ENCODE assay signal across 8 cellular contexts in the genomic region with DNA sequence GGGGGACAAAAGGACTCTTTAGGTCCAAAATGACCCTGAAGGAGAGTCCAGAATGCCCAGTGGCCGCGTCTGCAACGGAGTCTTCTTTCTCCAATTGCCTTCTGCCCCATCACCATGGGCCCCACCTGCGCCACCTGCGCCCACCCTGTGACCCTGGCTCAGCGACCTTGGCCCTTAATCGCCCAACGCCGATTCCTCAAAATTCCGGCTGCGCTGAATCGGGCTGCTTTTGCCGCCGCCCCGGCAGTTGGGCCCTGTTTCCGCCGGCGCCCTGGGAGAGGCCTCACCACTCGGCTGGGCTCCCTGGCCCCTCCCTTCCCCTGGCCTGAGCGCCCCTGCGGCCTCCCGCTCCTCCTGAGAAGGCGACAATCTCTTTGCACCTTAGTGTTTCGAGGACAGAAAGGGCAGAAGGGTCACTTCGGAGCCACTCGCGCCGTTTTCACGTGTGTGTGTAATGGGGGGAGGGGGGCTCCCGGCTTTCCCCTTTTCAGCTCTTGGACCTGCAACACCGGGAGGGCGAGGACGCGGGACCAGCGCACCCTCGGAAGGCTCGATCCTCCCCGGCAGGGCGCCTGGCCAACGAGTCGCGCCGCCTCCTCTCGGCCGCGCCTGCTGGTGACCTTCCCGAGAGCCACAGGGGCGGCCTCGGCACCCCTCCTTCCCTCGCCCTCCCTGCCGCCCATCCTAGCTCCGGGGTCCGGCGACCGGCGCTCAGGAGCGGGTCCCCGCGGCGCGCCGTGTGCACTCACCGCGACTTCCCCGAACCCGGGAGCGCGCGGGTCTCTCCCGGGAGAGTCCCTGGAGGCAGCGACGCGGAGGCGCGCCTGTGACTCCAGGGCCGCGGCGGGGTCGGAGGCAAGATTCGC. TPM values are rescaled to one million over a fixed set of nuclear protein-coding genes. Genes with fewer than 3 reads are reported as not detected.
A peak's percentile ranks its signal among the peaks of the same experiment; 100 is the strongest.
DNase-seq lines count a peak whose midpoint lies in the region; ATAC-seq and TF ChIP-seq lines count a peak whose summit lies in the region.

No MANE protein-coding gene starts in this region.

- intact Hi-C loops in Right ventricle myocardium superior (cut with DNase I) (no loop called here), Right ventricle myocardium inferior (cut with DNase I) (no loop called here), aorta (cut with DNase I) (no loop called here)

- H3K4me1 ChIP-seq in liver (ENCODE audit: control insufficient read depth in 4 of 4, insufficient read depth in 4 of 4, low read length in 3 of 4): peaks cover 17 to 50% (median 28%) of the 10 kb centered on the region in 4 donors
- no peaks in the 10 kb centered on the region for H3K4me1 ChIP-seq in aorta (ENCODE audit: control insufficient read depth in 1 of 2, insufficient read depth in 2 of 2, low read length in 2 of 2)

- H3K9me3 ChIP-seq in liver (ENCODE audit: control insufficient read depth in 4 of 4, low read length in 3 of 4) (no peaks in the 10 kb centered on the region), aorta (ENCODE audit: control insufficient read depth, low read length) (no peaks in the 10 kb centered on the region)

- DNase-seq in Right ventricle myocardium superior: no peak
- DNase-seq in Right ventricle myocardium inferior (ENCODE audit: missing footprints): no peak
- no peak for DNase-seq in astrocyte of the cerebellum (ENCODE audit: low read depth)
- peak in 1 of 2 donors; percentile 31 for DNase-seq in aorta
- no peak for DNase-seq in dedifferentiated amniotic fluid mesenchymal stem cell (ENCODE audit: extremely low spot score)
- no peak for DNase-seq in stimulated activated CD4-positive, alpha-beta T cell treated with anti-CD3 and anti-CD28 coated beads, Interleukin-12 subunit alpha, Interleukin-12 subunit beta, amount 100 ng/mL, for 4 hours

- 2% methylated on average over 80 of the region's 80 CpGs for WGBS in liver
- 1 to 2% methylated on average over 76 to 80 of the region's 80 CpGs for WGBS in aorta, 2 donors

- no peak overlapping the region for H3K27ac ChIP-seq in liver (ENCODE audit: low read depth in 1 of 2, low read length in 2 of 2)
- no peak overlapping the region for H3K27ac ChIP-seq in aorta (ENCODE audit: low read depth in 1 of 2, low read length in 2 of 2)

- TF ChIP-seq CTCF in astrocyte of the cerebellum (IDR thresholded peaks at IDR 0.05; ENCODE audit: low read depth, low read length, missing control alignments) (no peak), liver (IDR thresholded peaks at IDR 0.05; ENCODE audit: low read depth, low read length, missing input control) (no peak)

- H3K27me3 ChIP-seq in liver (ENCODE audit: control insufficient read depth in 4 of 4, insufficient read depth in 4 of 4, low read length in 3 of 4) (peaks cover 10 to 46% (median 35%) of the 10 kb centered on the region in 4 donors), aorta (ENCODE audit: control insufficient read depth in 1 of 2, insufficient read depth in 2 of 2, low read length in 1 of 2) (peaks cover 0 to 1% of the 10 kb centered on the region in 2 donors)

- ATAC-seq in Right ventricle myocardium superior (ENCODE audit: poor library complexity) (peak; percentile 45), Right ventricle myocardium inferior (no peak), aorta (ENCODE audit: low FRiP score) (no peak), HG02588 (IDR thresholded peaks at IDR 0.05; ENCODE audit: unreplicated experiment) (no peak)

- TF ChIP-seq RAD21 in liver (IDR thresholded peaks at IDR 0.05): no peak

- H3K4me3 ChIP-seq in astrocyte of the cerebellum (ENCODE audit: low read depth, low read length) (peak overlapping the region; percentile 5), liver (ENCODE audit: low read depth in 1 of 3, low read length in 3 of 3) (peak overlapping the region in 2 of 3 donors; percentile 28 to 49), aorta (ENCODE audit: low read length in 2 of 2) (peak overlapping the region; percentile 31)

- no peaks in the 10 kb centered on the region for H3K36me3 ChIP-seq in liver (ENCODE audit: control insufficient read depth in 4 of 4, insufficient read depth in 3 of 4, low read depth in 1 of 4, low read length in 3 of 4)
- H3K36me3 ChIP-seq in aorta (ENCODE audit: control insufficient read depth in 1 of 2, insufficient read depth in 2 of 2, low read length in 1 of 2): no peaks in the 10 kb centered on the region

- in situ Hi-C loops in astrocyte of the cerebellum (cut with HindIII; ENCODE audit: low sequenced_read_pairs): no loop called here

- H3K9ac ChIP-seq in liver (ENCODE audit: low read depth in 1 of 2, low read length in 2 of 2): no peak overlapping the region

TF ChIP-seq in liver, 16 proteins besides CTCF, POLR2A, EP300 and RAD21:
- TF ChIP-seq SP1 (IDR thresholded peaks at IDR 0.05) (no peak), JUND (IDR thresholded peaks at IDR 0.05) (no peak), TAF1 (conservative IDR thresholded peaks at IDR 0.05) (no peak), YY1 (IDR thresholded peaks at IDR 0.05) (no peak), HNF4A (conservative IDR thresholded peaks at IDR 0.05) (no peak)
- TF ChIP-seq, protein P1, sequence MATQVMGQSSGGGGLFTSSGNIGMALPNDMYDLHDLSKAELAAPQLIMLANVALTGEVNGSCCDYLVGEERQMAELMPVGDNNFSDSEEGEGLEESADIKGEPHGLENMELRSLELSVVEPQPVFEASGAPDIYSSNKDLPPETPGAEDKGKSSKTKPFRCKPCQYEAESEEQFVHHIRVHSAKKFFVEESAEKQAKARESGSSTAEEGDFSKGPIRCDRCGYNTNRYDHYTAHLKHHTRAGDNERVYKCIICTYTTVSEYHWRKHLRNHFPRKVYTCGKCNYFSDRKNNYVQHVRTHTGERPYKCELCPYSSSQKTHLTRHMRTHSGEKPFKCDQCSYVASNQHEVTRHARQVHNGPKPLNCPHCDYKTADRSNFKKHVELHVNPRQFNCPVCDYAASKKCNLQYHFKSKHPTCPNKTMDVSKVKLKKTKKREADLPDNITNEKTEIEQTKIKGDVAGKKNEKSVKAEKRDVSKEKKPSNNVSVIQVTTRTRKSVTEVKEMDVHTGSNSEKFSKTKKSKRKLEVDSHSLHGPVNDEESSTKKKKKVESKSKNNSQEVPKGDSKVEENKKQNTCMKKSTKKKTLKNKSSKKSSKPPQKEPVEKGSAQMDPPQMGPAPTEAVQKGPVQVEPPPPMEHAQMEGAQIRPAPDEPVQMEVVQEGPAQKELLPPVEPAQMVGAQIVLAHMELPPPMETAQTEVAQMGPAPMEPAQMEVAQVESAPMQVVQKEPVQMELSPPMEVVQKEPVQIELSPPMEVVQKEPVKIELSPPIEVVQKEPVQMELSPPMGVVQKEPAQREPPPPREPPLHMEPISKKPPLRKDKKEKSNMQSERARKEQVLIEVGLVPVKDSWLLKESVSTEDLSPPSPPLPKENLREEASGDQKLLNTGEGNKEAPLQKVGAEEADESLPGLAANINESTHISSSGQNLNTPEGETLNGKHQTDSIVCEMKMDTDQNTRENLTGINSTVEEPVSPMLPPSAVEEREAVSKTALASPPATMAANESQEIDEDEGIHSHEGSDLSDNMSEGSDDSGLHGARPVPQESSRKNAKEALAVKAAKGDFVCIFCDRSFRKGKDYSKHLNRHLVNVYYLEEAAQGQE (IDR thresholded peaks at IDR 0.05): no peak

RNA-seq across cellular contexts. Expression of a gene that starts 0.5 kb away (rescaled TPM):
- total RNA-seq in Right ventricle myocardium superior (not detected), Right ventricle myocardium inferior (not detected), liver (not detected), aorta (not detected)
- polyA plus RNA-seq in liver (under 1 TPM in 1 of 2 donors, not detected in 1; 0.19 TPM), aorta (not detected)
